Comparison of ENCODE assay signal across 20 cellular contexts in the genomic region with DNA sequence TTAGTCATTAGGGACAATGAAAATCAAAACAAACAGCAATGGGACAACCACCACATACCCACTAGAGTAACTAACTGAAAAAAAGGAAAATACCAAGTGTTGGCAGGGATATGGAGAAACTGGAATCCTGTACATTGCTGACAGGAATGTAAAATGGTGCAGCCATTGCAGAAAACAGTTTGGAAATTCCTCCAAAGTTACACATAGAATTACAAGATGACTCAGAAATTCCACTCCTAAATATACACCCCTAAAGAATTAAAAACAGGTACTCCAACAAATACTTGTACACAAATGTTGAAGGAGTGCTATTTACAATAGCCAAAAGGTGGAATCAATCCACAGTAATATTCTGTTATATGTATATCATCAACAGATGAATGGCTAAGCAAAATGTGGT.
DNase-seq lines count a peak whose midpoint lies in the region; ATAC-seq and TF ChIP-seq lines count a peak whose summit lies in the region.
"Had no signal": no experiment of that assay in that cellular context is flagged by ENCODE, and none has a peak within 500 bp of the region (broad histone marks: within the 10 kb centered on the region; RNA-seq: fewer than 3 reads in every experiment).

No MANE protein-coding gene starts in this region.

- peak overlapping the region; percentile 4 for H3K27ac Mint-ChIP-seq in MCF 10A (ENCODE audit: low read depth, unreplicated experiment)
- H3K27ac Mint-ChIP-seq: activated CD4-positive, alpha-beta T cell treated with anti-CD3 and anti-CD28 coated beads for 36 hours had no signal

- CTCF ChIA-PET in MCF 10A (lab: Yijun Ruan, JAX) = interaction anchor here (1.0 kb wide), 1 partner anchor 13 kb away, joined by 3 read pairs; no protein-coding TSS in a partner anchor

- no peak overlapping the region for H3K4me2 ChIP-seq in fibroblast of lung (ENCODE audit: extremely low read depth, insufficient read depth, low read length)

- no peaks in the 10 kb centered on the region for H3K4me1 ChIP-seq in breast epithelium
- no peaks in the 10 kb centered on the region for H3K4me1 ChIP-seq in RWPE2 (ENCODE audit: insufficient read depth, poor library complexity, severe bottlenecking)
- peaks cover 9% of the 10 kb centered on the region for H3K4me1 ChIP-seq in fibroblast of lung (ENCODE audit: control insufficient read depth, extremely low read depth, insufficient read depth, low read length)
- H3K4me1 ChIP-seq: Peyer's patch had no signal

- peaks cover 8% of the 10 kb centered on the region for H3K79me2 ChIP-seq in fibroblast of lung (ENCODE audit: control insufficient read depth, insufficient read depth, low read length)

- no TSS peak for BruUV-seq in MCF 10A (replicated peaks; lab: Mats Ljungman, UMichigan)

- DNase-seq in MCF 10A (ENCODE audit: unreplicated experiment) (peak; percentile 1), breast epithelium (ENCODE audit: low spot score in 2 of 2) (no peak), RWPE2 (ENCODE audit: low spot score) (no peak), fibroblast of lung (ENCODE audit: low read depth in 2 of 2) (peak; percentile 11 to 31), GM19240 (ENCODE audit: insufficient read length, low spot score) (no peak), NCI-H526 treated with DMSO at 0.1 percent for 48 hours (lab: John Stamatoyannopoulos, UW) (no peak), ecto neural progenitor cell (ENCODE audit: low spot score) (no peak), NCI-H1048 (lab: John Stamatoyannopoulos, UW) (no peak)
- DNase-seq: activated CD4-positive, alpha-beta T cell treated with anti-CD3 and anti-CD28 coated beads for 36 hours; activated gamma-delta T cell; Karpas-422; mucosa of descending colon; NCI-H1436; NCI-H2171 treated with DMSO at 0.1 percent for 48 hours; Peyer's patch; stimulated activated naive CD8-positive, alpha-beta T cell treated with anti-CD3 and anti-CD28 coated beads, Interleukin-15, Interleukin-2, amounts not matched to agents 100 U/mL and 50 U/mL, for 24 hours; transverse colon had no signal

- no peaks in the 10 kb centered on the region for H3K27me3 Mint-ChIP-seq in MCF 10A (ENCODE audit: insufficient read depth, unreplicated experiment)
- H3K27me3 Mint-ChIP-seq: activated CD4-positive, alpha-beta T cell treated with anti-CD3 and anti-CD28 coated beads for 36 hours had no signal

- H3K9me3 Mint-ChIP-seq in MCF 10A (ENCODE audit: unreplicated experiment) = peaks cover 15% of the 10 kb centered on the region

- no peak overlapping the region for H3K27ac ChIP-seq in breast epithelium
- H3K27ac ChIP-seq in RWPE2 (ENCODE audit: poor library complexity, severe bottlenecking) = no peak overlapping the region
- no peak overlapping the region for H3K27ac ChIP-seq in fibroblast of lung (ENCODE audit: insufficient read depth, low read length)
- H3K27ac ChIP-seq: Peyer's patch, transverse colon had no signal

- peaks cover 54% of the 10 kb centered on the region for H3K36me3 Mint-ChIP-seq in MCF 10A (ENCODE audit: insufficient read depth, unreplicated experiment)

- no peak overlapping the region for H3K4me3 ChIP-seq in breast epithelium
- H3K4me3 ChIP-seq in RWPE2 (ENCODE audit: severe bottlenecking) = no peak overlapping the region
- no peak overlapping the region for H3K4me3 ChIP-seq in fibroblast of lung (replicated peaks in 1 of 4; ENCODE audit: control extremely low read depth in 1 of 4, insufficient read depth in 1 of 4, low read depth in 3 of 4, low read length in 4 of 4)
- H3K4me3 ChIP-seq: ascending aorta, mucosa of descending colon, Peyer's patch, transverse colon had no signal

- no peak overlapping the region for H3K4me3 Mint-ChIP-seq in MCF 10A (ENCODE audit: unreplicated experiment)
- H3K4me3 Mint-ChIP-seq: activated CD4-positive, alpha-beta T cell treated with anti-CD3 and anti-CD28 coated beads for 36 hours had no signal

- H3K27me3 ChIP-seq in breast epithelium = no peaks in the 10 kb centered on the region
- no peaks in the 10 kb centered on the region for H3K27me3 ChIP-seq in RWPE2 (ENCODE audit: insufficient read depth, poor library complexity, severe bottlenecking)
- no peaks in the 10 kb centered on the region for H3K27me3 ChIP-seq in fibroblast of lung (ENCODE audit: control insufficient read depth, insufficient read depth, low read length)
- H3K27me3 ChIP-seq: ascending aorta, Peyer's patch, transverse colon had no signal

- TF ChIP-seq POLR2A in breast epithelium (IDR thresholded peaks at IDR 0.05) = no peak

- TF ChIP-seq CTCF in MCF 10A (IDR thresholded peaks at IDR 0.05; ENCODE audit: unreplicated experiment) (no peak), breast epithelium (IDR thresholded peaks at IDR 0.05) (no peak), RWPE2 (IDR thresholded peaks at IDR 0.05; ENCODE audit: poor library complexity, severe bottlenecking) (no peak), fibroblast of lung (conservative IDR thresholded peaks at IDR 0.05 in 1 of 2, IDR thresholded peaks at IDR 0.05 in 1 of 2; ENCODE audit: low read depth in 1 of 2, low read length in 2 of 2) (no peak)

- POLR2A ChIA-PET in MCF 10A (lab: Yijun Ruan, JAX) = no interaction called here

- H3K36me3 ChIP-seq in breast epithelium = no peaks in the 10 kb centered on the region
- peaks cover 40% of the 10 kb centered on the region for H3K36me3 ChIP-seq in RWPE2 (ENCODE audit: low read depth)
- peaks cover 1% of the 10 kb centered on the region for H3K36me3 ChIP-seq in fibroblast of lung (ENCODE audit: control insufficient read depth, insufficient read depth, low read length)

- no peak overlapping the region for H3K9ac ChIP-seq in fibroblast of lung (ENCODE audit: insufficient read depth, low read length)

- no peak overlapping the region for H2AFZ ChIP-seq in fibroblast of lung (ENCODE audit: low read length)

- no peaks in the 10 kb centered on the region for H4K20me1 ChIP-seq in fibroblast of lung (ENCODE audit: control insufficient read depth, extremely low read depth, insufficient read depth, low read length)

- ATAC-seq in RWPE2 (ENCODE audit: low read depth) = peak; percentile 58; the same call in 2 of the 3 replicates
- ATAC-seq: activated CD4-positive, alpha-beta T cell treated with anti-CD3 and anti-CD28 coated beads for 36 hours; left lobe of liver; mucosa of descending colon; sciatic nerve; stimulated activated naive CD8-positive, alpha-beta T cell treated with anti-CD3 and anti-CD28 coated beads, Interleukin-15, Interleukin-2, amounts not matched to agents 100 U/mL and 50 U/mL, for 24 hours had no signal

- H3K9me3 ChIP-seq in breast epithelium (no peaks in the 10 kb centered on the region), RWPE2 (ENCODE audit: severe bottlenecking) (no peaks in the 10 kb centered on the region), fibroblast of lung (ENCODE audit: control insufficient read depth, insufficient read depth, low read depth, low read length) (no peaks in the 10 kb centered on the region)
- H3K9me3 ChIP-seq: ascending aorta, mucosa of descending colon, Peyer's patch, transverse colon had no signal

- H3K4me1 Mint-ChIP-seq in MCF 10A (ENCODE audit: insufficient read depth, unreplicated experiment) = peaks cover 27% of the 10 kb centered on the region

- intact Hi-C loops in MCF 10A (cut with micrococcal nuclease) = loop anchor here (10.0 kb wide), 2 partner anchors 104 to 174 kb away; no protein-coding TSS in a partner anchor
- intact Hi-C loops in breast epithelium (cut with DNase I; ENCODE audit: low total_unique reads) = no loop called here

Comparison
In these comparisons a context has a peak if more than half of its experiments do, and no peak if none do; other contexts are left out.
1. DNase-seq: peak in MCF 10A (single experiment) and fibroblast of lung (2 of 2); none in breast epithelium (0 of 2), RWPE2 (single experiment), GM19240 (single experiment), NCI-H526 treated with DMSO at 0.1 percent for 48 hours (single experiment), ecto neural progenitor cell (single experiment) and NCI-H1048 (single experiment).